ENCODE assay signal across 11 cellular contexts in the genomic region with DNA sequence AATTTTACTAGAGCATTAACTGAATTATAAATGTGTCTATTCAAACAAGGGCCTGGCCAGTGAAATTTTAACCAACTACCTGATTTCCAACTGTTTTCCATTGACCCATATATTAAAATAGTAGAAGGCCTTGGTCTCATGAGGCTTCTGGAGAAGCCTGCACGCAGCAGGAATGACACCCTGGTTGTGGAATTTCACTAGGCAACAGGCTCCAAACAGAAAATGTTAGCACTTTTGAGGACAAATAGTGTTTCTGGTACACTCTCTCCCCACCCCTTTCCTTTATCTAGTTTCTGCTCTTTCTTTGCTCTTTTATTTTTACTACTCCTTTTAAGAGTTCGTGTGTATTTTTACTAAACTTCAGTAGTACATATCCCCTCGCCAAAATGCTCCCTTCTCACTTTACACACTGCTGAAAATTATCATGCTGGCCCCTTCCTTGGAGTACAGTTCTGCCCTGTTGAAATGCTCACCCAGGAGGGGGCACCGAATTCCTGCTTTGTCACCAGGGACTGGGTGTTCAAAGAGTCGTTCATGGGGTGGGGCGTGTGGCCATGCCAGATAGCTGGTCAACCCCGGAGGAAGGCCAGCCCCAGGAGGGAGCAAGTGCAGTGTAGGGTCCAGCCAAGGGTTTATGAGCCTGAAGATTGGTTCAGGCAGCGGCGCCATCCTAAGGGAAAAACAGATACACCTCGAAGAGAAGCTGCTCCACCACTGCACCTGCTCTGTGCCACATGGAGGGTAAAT. TPM values are rescaled to one million over a fixed set of nuclear protein-coding genes. Genes with fewer than 3 reads are reported as not detected.
DNase-seq lines count a peak whose midpoint lies in the region; ATAC-seq, FAIRE-seq and TF ChIP-seq lines count a peak whose summit lies in the region.
"Had no signal": no experiment of that assay in that cellular context is flagged by ENCODE, and none has a peak within 500 bp of the region (broad histone marks: within the 10 kb centered on the region; RNA-seq: fewer than 3 reads in every experiment).

No MANE protein-coding gene starts in this region.

- peaks cover 5% of the 10 kb centered on the region; the same call in 2 of the 3 replicates for H3K9me3 ChIP-seq in A549
- no peaks in the 10 kb centered on the region for H3K9me3 ChIP-seq in WERI-Rb-1 (ENCODE audit: severe bottlenecking)
- no peaks in the 10 kb centered on the region for H3K9me3 ChIP-seq in right lobe of liver
- H3K9me3 ChIP-seq: neutrophil had no signal

- H3K4me1 Mint-ChIP-seq in naive thymus-derived CD8-positive, alpha-beta T cell: peaks cover 56 to 88% (median 87%) of the 10 kb centered on the region in 4 donors

- peaks cover 39% of the 10 kb centered on the region for H3K4me1 ChIP-seq in A549
- H3K4me1 ChIP-seq in right lobe of liver: no peaks in the 10 kb centered on the region

- H3K36me3 ChIP-seq in WERI-Rb-1 (no peaks in the 10 kb centered on the region), right lobe of liver (no peaks in the 10 kb centered on the region)
- H3K36me3 ChIP-seq: neutrophil had no signal

- H3K4me3 Mint-ChIP-seq in naive thymus-derived CD8-positive, alpha-beta T cell: peak overlapping the region in 8 of 10 donors; percentile 27 to 83 (median 60)

- ATAC-seq in A549 (no peak), GM21360 (IDR thresholded peaks at IDR 0.05; ENCODE audit: unreplicated experiment) (no peak), right lobe of liver (no peak), HG03469 (IDR thresholded peaks at IDR 0.05; ENCODE audit: unreplicated experiment) (no peak)
- no peak for ATAC-seq in naive thymus-derived CD8-positive, alpha-beta T cell
- ATAC-seq: activated CD4-positive, CD25-positive, alpha-beta regulatory T cell treated with anti-CD3 and anti-CD28 coated beads, Interleukin-2, amount 50 U/mL, for 24 hours had no signal

- H3K27me3 ChIP-seq in WERI-Rb-1 (ENCODE audit: insufficient read depth, low read depth, severe bottlenecking): peaks cover 95% of the 10 kb centered on the region
- H3K27me3 ChIP-seq in right lobe of liver: no peaks in the 10 kb centered on the region

- H3K27ac ChIP-seq in A549: peak overlapping the region; percentile 12 to 47; a peak in 3 of 6 replicates
- H3K27ac ChIP-seq in coronary artery: peak overlapping the region; percentile 61 to 88
- no peak overlapping the region for H3K27ac ChIP-seq in WERI-Rb-1
- peak overlapping the region in 1 of 3 donors; percentile 29 for H3K27ac ChIP-seq in right lobe of liver
- H3K27ac ChIP-seq: neutrophil had no signal

- CTCF ChIA-PET in A549 (lab: Yijun Ruan, JAX): interaction anchor here (1.0 to 7.4 kb wide), 5 partner anchors 14 to 136 kb away, joined by 3 to 47 read pairs (median 8); no protein-coding TSS in a partner anchor

- TF ChIP-seq RAD21 in A549 (conservative IDR thresholded peaks at IDR 0.05 in 1 of 2, IDR thresholded peaks at IDR 0.05 in 1 of 2): no peak

- peak overlapping the region; percentile 5 to 100 (median 91) for H3K27ac Mint-ChIP-seq in naive thymus-derived CD8-positive, alpha-beta T cell

- no peak for TF ChIP-seq CTCF in A549 (IDR thresholded peaks at IDR 0.05)
- no peak for TF ChIP-seq CTCF in coronary artery (IDR thresholded peaks at IDR 0.05)
- TF ChIP-seq CTCF in WERI-Rb-1 (IDR thresholded peaks at IDR 0.05; ENCODE audit: low read depth, low read length): no peak
- TF ChIP-seq CTCF in right lobe of liver (IDR thresholded peaks at IDR 0.05): no peak

- TF ChIP-seq POLR2A in A549 (IDR thresholded peaks at IDR 0.05; ENCODE audit: low read length) (no peak), right lobe of liver (IDR thresholded peaks at IDR 0.05) (no peak)

- no peaks in the 10 kb centered on the region for H3K27me3 Mint-ChIP-seq in naive thymus-derived CD8-positive, alpha-beta T cell

- H3K4me3 ChIP-seq in A549 (no peak overlapping the region), coronary artery (no peak overlapping the region), WERI-Rb-1 (ENCODE audit: low read depth, low read length) (no peak overlapping the region), right lobe of liver (no peak overlapping the region)

- TF ChIP-seq EP300 in A549 (IDR thresholded peaks at IDR 0.05): no peak

- no peaks in the 10 kb centered on the region for H3K9me3 Mint-ChIP-seq in naive thymus-derived CD8-positive, alpha-beta T cell

- intact Hi-C loops in right lobe of liver (cut with DNase I): no loop called here

- POLR2A ChIA-PET in A549 (lab: Yijun Ruan, JAX): no interaction called here
- POLR2A ChIA-PET in naive thymus-derived CD8-positive, alpha-beta T cell (lab: Charles Lee): interaction anchor here (0.8 to 5.0 kb wide), 5 partner anchors 8 to 350 kb away, joined by 4 to 65 read pairs (median 12); partner anchors contain the start of gene COPS8

- peak in 1 of 2 experiments; percentile 23 for DNase-seq in A549 (ENCODE audit: low read depth in 1 of 2, low spot score in 1 of 2)
- no peak for DNase-seq in HTR-8/SVneo (ENCODE audit: insufficient read length, low spot score)
- no peak for DNase-seq in coronary artery (ENCODE audit: low spot score)
- DNase-seq in naive thymus-derived CD8-positive, alpha-beta T cell: no peak
- no peak for DNase-seq in WERI-Rb-1
- no peak for DNase-seq in right lobe of liver
- DNase-seq: NCI-H2171 treated with DMSO at 0.1 percent for 48 hours had no signal

- no peak overlapping the region for H3K4me2 ChIP-seq in A549

- FAIRE-seq in A549 (lab: Jason Lieb, UNC) (no peak), HTR-8/SVneo (lab: Jason Lieb, UNC) (peak; percentile 33)

- no peaks in the 10 kb centered on the region for H3K36me3 Mint-ChIP-seq in naive thymus-derived CD8-positive, alpha-beta T cell

- 83% methylated on average over 10 of the region's 10 CpGs for WGBS in A549 (ENCODE audit: missing lambda C conversion rate)
- WGBS in right lobe of liver (ENCODE audit: insufficient coverage, low coverage, low lambda C conversion rate, missing lambda C conversion rate): 60% methylated on average over 6 of the region's 10 CpGs

TF ChIP-seq in A549, 52 proteins besides CTCF, POLR2A, EP300 and RAD21 (continues in another document):
- TF ChIP-seq CBX8 (IDR thresholded peaks at IDR 0.05): no peak
- TF ChIP-seq EHF (CRISPR knock-in tag; IDR thresholded peaks at IDR 0.05): no peak
- TF ChIP-seq HEYL (CRISPR knock-in tag; IDR thresholded peaks at IDR 0.05): no peak
- TF ChIP-seq, protein P1, sequence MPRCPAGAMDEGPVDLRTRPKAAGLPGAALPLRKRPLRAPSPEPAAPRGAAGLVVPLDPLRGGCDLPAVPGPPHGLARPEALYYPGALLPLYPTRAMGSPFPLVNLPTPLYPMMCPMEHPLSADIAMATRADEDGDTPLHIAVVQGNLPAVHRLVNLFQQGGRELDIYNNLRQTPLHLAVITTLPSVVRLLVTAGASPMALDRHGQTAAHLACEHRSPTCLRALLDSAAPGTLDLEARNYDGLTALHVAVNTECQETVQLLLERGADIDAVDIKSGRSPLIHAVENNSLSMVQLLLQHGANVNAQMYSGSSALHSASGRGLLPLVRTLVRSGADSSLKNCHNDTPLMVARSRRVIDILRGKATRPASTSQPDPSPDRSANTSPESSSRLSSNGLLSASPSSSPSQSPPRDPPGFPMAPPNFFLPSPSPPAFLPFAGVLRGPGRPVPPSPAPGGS (IDR thresholded peaks at IDR 0.05): no peak
- no peak for TF ChIP-seq FOSB (CRISPR knock-in tag; IDR thresholded peaks at IDR 0.05)
- TF ChIP-seq BHLHE40 (IDR thresholded peaks at IDR 0.05; ENCODE audit: low read depth, low read length): no peak
- TF ChIP-seq NPAS2 (CRISPR knock-in tag; IDR thresholded peaks at IDR 0.05; ENCODE audit: borderline replicate concordance): no peak
- no peak for TF ChIP-seq USF2 (IDR thresholded peaks at IDR 0.05)
- no peak for TF ChIP-seq FOSL2 (IDR thresholded peaks at IDR 0.05)
- TF ChIP-seq FOSL2 (CRISPR knock-in tag; IDR thresholded peaks at IDR 0.05): no peak

RNA-seq across cellular contexts. Expression of gene COL6A3, which starts 22.1 kb away (rescaled TPM):
- polyA plus RNA-seq in A549 (2011; rRNA removed): 0.20 and 0.28 TPM in 2 replicates
- 0.03 and 0.05 TPM in 2 replicates for polyA plus RNA-seq in A549 (2012; cell fraction: cytosol; rRNA removed)
- polyA plus RNA-seq in A549 (2012; cell fraction: nucleus; rRNA removed): 0.19 and 0.24 TPM in 2 replicates
- polyA plus RNA-seq in A549 (2017; fragmentation: RNase III; extraction: RNeasy Plus Mini Kit Qiagen cat#74134 plus additional on column Dnase treatment): 0.04 to 0.16 TPM (median 0.10 TPM) in 3 replicates
- 0.37 and 0.97 TPM in 2 replicates for polyA minus RNA-seq in A549 (2011; rRNA and poly(A)+ RNA removed)
- 1 to 10 TPM; 3.5 to 4.1 TPM for total RNA-seq in naive thymus-derived CD8-positive, alpha-beta T cell
- polyA plus RNA-seq in naive thymus-derived CD8-positive, alpha-beta T cell: 1 to 10 TPM in 2 of 3 donors, under 1 TPM in 1; 0.95 to 2.0 (median 1.8) TPM
- 10 to 100 TPM in 3 of 6 experiments, 1 to 10 TPM in 3; 4.5 to 21.1 (median 8.8) TPM for total RNA-seq in right lobe of liver

RNA-seq across cellular contexts. Expression of gene MLPH, which starts 51.0 kb away (rescaled TPM):
- polyA plus RNA-seq in A549 (2011; rRNA removed): 350 and 419 TPM in 2 replicates
- 231 and 238 TPM in 2 replicates for polyA plus RNA-seq in A549 (2012; cell fraction: cytosol; rRNA removed)
- polyA plus RNA-seq in A549 (2012; cell fraction: nucleus; rRNA removed): 1,019 and 1,045 TPM in 2 replicates
- 184 to 219 TPM (median 218 TPM) in 3 replicates for polyA plus RNA-seq in A549 (2017; fragmentation: RNase III; extraction: RNeasy Plus Mini Kit Qiagen cat#74134 plus additional on column Dnase treatment)
- polyA minus RNA-seq in A549 (2011; rRNA and poly(A)+ RNA removed): 288 and 355 TPM in 2 replicates
- total RNA-seq in naive thymus-derived CD8-positive, alpha-beta T cell: not detected
- not detected for polyA plus RNA-seq in naive thymus-derived CD8-positive, alpha-beta T cell
- 10 to 100 TPM; 20.8 to 52.8 (median 35.1) TPM for total RNA-seq in right lobe of liver

Comparison
In these comparisons a context has a peak if more than half of its experiments do, and no peak if none do; other contexts are left out.
1. RNA of gene MLPH, which starts 51.0 kb away (total RNA-seq): 20.8 to 52.8 TPM in right lobe of liver; not detected in naive thymus-derived CD8-positive, alpha-beta T cell; every median in the first group is over 10 times any median in the second.